36 cellular contexts compared by ENCODE assay signal in genomic region chr1:47223174-47223920, GRCh38. TPM values are rescaled to one million over a fixed set of nuclear protein-coding genes. Genes with fewer than 3 reads are reported as not detected.
"Had no signal": no experiment of that assay in that cellular context is flagged by ENCODE, and none has a peak within 500 bp of the region (broad histone marks: within the 10 kb centered on the region; RNA-seq: fewer than 3 reads in every experiment).

No MANE protein-coding gene starts in this region.

- H3K4me1 Mint-ChIP-seq: activated T-helper 17 cell treated with anti-CD3 and anti-CD28 coated beads, Interleukin-2, amount 50 U/mL, for 72 hours had no signal

- ATAC-seq: activated CD8-positive, alpha-beta T cell treated with anti-CD3 and anti-CD28 coated beads for 36 hours; activated T-cell treated with anti-CD3 and anti-CD28 coated beads, Interleukin-2, amount 50 U/mL, for 72 hours; activated T-helper 17 cell treated with anti-CD3 and anti-CD28 coated beads, Interleukin-2, amount 50 U/mL, for 72 hours; PC-3; SK-N-SH treated with all-trans-retinoic acid at 6 μM for 48 hours had no signal

- H3K36me3 ChIP-seq: brain microvascular endothelial cell, Peyer's patch, WERI-Rb-1 had no signal

- H3K27ac Mint-ChIP-seq: activated CD4-positive, alpha-beta T cell treated with anti-CD3 and anti-CD28 coated beads, Interleukin-2, amount 10 ng/mL, durations not matched to agents 24 days and 14 days; activated CD8-positive, alpha-beta T cell treated with anti-CD3 and anti-CD28 coated beads for 36 hours; activated naive CD8-positive, alpha-beta T cell treated with anti-CD3 and anti-CD28 coated beads for 36 hours; activated T-cell treated with anti-CD3 and anti-CD28 coated beads, Interleukin-2, amount 50 U/mL, for 72 hours; activated T-helper 17 cell treated with anti-CD3 and anti-CD28 coated beads, Interleukin-2, amount 50 U/mL, for 72 hours had no signal

- H3K4me3 ChIP-seq: Peyer's patch had no signal

- H3K9me3 Mint-ChIP-seq: activated CD4-positive, alpha-beta T cell treated with anti-CD3 and anti-CD28 coated beads, Interleukin-2, amount 10 ng/mL, durations not matched to agents 24 days and 14 days; activated CD8-positive, alpha-beta T cell treated with anti-CD3 and anti-CD28 coated beads for 36 hours; activated naive CD8-positive, alpha-beta T cell treated with anti-CD3 and anti-CD28 coated beads for 36 hours; activated T-cell treated with anti-CD3 and anti-CD28 coated beads, Interleukin-2, amount 50 U/mL, for 72 hours; activated T-helper 17 cell treated with anti-CD3 and anti-CD28 coated beads, Interleukin-2, amount 50 U/mL, for 72 hours had no signal

- H3K9me3 ChIP-seq: Peyer's patch had no signal

- H3K4me3 Mint-ChIP-seq: activated CD4-positive, alpha-beta T cell treated with anti-CD3 and anti-CD28 coated beads, Interleukin-2, amount 10 ng/mL, durations not matched to agents 24 days and 14 days; activated CD8-positive, alpha-beta T cell treated with anti-CD3 and anti-CD28 coated beads for 36 hours; activated naive CD8-positive, alpha-beta T cell treated with anti-CD3 and anti-CD28 coated beads for 36 hours; activated T-cell treated with anti-CD3 and anti-CD28 coated beads, Interleukin-2, amount 50 U/mL, for 72 hours; activated T-helper 17 cell treated with anti-CD3 and anti-CD28 coated beads, Interleukin-2, amount 50 U/mL, for 72 hours had no signal

- H3K36me3 Mint-ChIP-seq: activated naive CD8-positive, alpha-beta T cell treated with anti-CD3 and anti-CD28 coated beads for 36 hours had no signal

- DNase-seq: activated CD4-positive, alpha-beta T cell treated with anti-CD3 and anti-CD28 coated beads, Interleukin-2, amount 10 ng/mL, durations not matched to agents 24 days and 14 days; activated CD4-positive, alpha-beta T cell treated with anti-CD3 and anti-CD28 coated beads, Interleukin-2, amount 50 U/mL, for 4 hours; activated CD8-positive, alpha-beta T cell treated with anti-CD3 and anti-CD28 coated beads for 36 hours; activated effector memory CD4-positive, alpha-beta T cell treated with anti-CD3 and anti-CD28 coated beads, Interleukin-2, amount 50 U/mL, for 16 hours; activated naive CD4-positive, alpha-beta T cell; activated naive CD4-positive, alpha-beta T cell treated with anti-CD3 and anti-CD28 coated beads, Interleukin-2, amount 50 U/mL, for 16 hours; activated naive CD8-positive, alpha-beta T cell treated with anti-CD3 and anti-CD28 coated beads for 36 hours; activated T-cell treated with anti-CD3 and anti-CD28 coated beads, Interleukin-2, amount 50 U/mL, for 1 hour; activated T-cell treated with anti-CD3 and anti-CD28 coated beads, Interleukin-2, amount 50 U/mL, for 72 hours; amniotic stem cell; aorta; brain microvascular endothelial cell; central memory CD4-positive, alpha-beta T cell; Karpas-422; KBM-7; NCI-H1105; NCI-H1417 treated with DMSO at 0.1 percent for 48 hours; NCI-H1930; NCI-H2081 treated with DMSO at 0.1 percent for 48 hours; NCI-H345; NCI-H524 treated with DMSO at 0.1 percent for 48 hours; NK-92 treated with Interleukin-12 subunit alpha and Interleukin-12 subunit beta, amount 100 ng/mL, for 24 hours; PC-3; Peyer's patch; RPMI8226; SHP77 treated with DMSO at 0.1 percent for 48 hours; T-helper 1 cell; T-helper 2 cell; T-helper 9 cell; WERI-Rb-1 had no signal

- H3K27ac ChIP-seq: brain microvascular endothelial cell, Peyer's patch, WERI-Rb-1 had no signal

RNA-seq across cellular contexts. Expression of gene TAL1, which starts 8.7 kb away (rescaled TPM):
- total RNA-seq: activated CD4-positive, alpha-beta T cell treated with anti-CD3 and anti-CD28 coated beads, Interleukin-2, amount 10 ng/mL, durations not matched to agents 24 days and 14 days; activated CD8-positive, alpha-beta memory T cell treated with anti-CD3 and anti-CD28 coated beads for 36 hours; activated CD8-positive, alpha-beta T cell treated with anti-CD3 and anti-CD28 coated beads for 36 hours; activated naive CD8-positive, alpha-beta T cell treated with anti-CD3 and anti-CD28 coated beads for 36 hours; activated T-helper 17 cell treated with anti-CD3 and anti-CD28 coated beads, Interleukin-2, amount 50 U/mL, for 72 hours; MCF 10A; NCI-H460; PC-3 had no signal

RNA-seq across cellular contexts. Expression of gene PDZK1IP1, which starts 33.5 kb away (rescaled TPM):
- total RNA-seq: activated CD4-positive, alpha-beta T cell treated with anti-CD3 and anti-CD28 coated beads, Interleukin-2, amount 10 ng/mL, durations not matched to agents 24 days and 14 days; activated CD8-positive, alpha-beta memory T cell treated with anti-CD3 and anti-CD28 coated beads for 36 hours; activated CD8-positive, alpha-beta T cell treated with anti-CD3 and anti-CD28 coated beads for 36 hours; activated naive CD8-positive, alpha-beta T cell treated with anti-CD3 and anti-CD28 coated beads for 36 hours; activated T-cell treated with anti-CD3 and anti-CD28 coated beads, Interleukin-2, amount 50 U/mL, for 72 hours; activated T-helper 17 cell treated with anti-CD3 and anti-CD28 coated beads, Interleukin-2, amount 50 U/mL, for 72 hours; NCI-H460; PC-3; SK-MEL-5 had no signal
